ENCODE assay signal across 20 cellular contexts in genomic region chr6:63739094-63739687, GRCh38.
"Had no signal": no experiment of that assay in that cellular context is flagged by ENCODE, and none has a peak within 500 bp of the region (broad histone marks: within the 10 kb centered on the region; RNA-seq: fewer than 3 reads in every experiment).

No MANE protein-coding gene starts in this region.

- DNase-seq: activated CD4-positive, alpha-beta T cell treated with anti-CD3 and anti-CD28 coated beads, Interleukin-2, amount 10 ng/mL, durations not matched to agents 7 days and 5 days; activated CD4-positive, CD25-positive, alpha-beta regulatory T cell treated with anti-CD3 and anti-CD28 coated beads, Interleukin-2, amount 50 U/mL, for 72 hours; activated CD8-positive, alpha-beta T cell treated with anti-CD3 and anti-CD28 coated beads for 36 hours; activated naive CD8-positive, alpha-beta T cell treated with anti-CD3 and anti-CD28 coated beads, Interleukin-2, amount 50 U/mL, for 24 hours; activated T-cell treated with anti-CD3 and anti-CD28 coated beads, Interleukin-2, amount 50 U/mL, for 48 hours; amygdala; central memory CD4-positive, alpha-beta T cell; dermis blood vessel endothelial cell; effector CD8-positive, alpha-beta T cell; esophagus squamous epithelium; foreskin melanocyte; heart right ventricle; left ventricle myocardium superior; mammary epithelial cell; naive thymus-derived CD8-positive, alpha-beta T cell; nucleus accumbens; pancreas; stimulated activated CD4-positive, alpha-beta T cell treated with anti-CD3 and anti-CD28 coated beads, Interleukin-15, amount 100 ng/mL, for 24 hours; stimulated activated CD4-positive, alpha-beta T cell treated with anti-CD3 and anti-CD28 coated beads, Interleukin-2, amount 100 ng/mL, for 24 hours; stimulated activated naive B cell treated with anti-CD40 and anti-IgM and Interleukin-4, amounts not matched to agents 10 μg/mL and 1 μg/mL and 100 μg/mL, for 72 hours had no signal

- ATAC-seq: activated CD8-positive, alpha-beta T cell treated with anti-CD3 and anti-CD28 coated beads for 36 hours; activated naive CD8-positive, alpha-beta T cell treated with anti-CD3 and anti-CD28 coated beads, Interleukin-2, amount 50 U/mL, for 24 hours; heart right ventricle; left ventricle myocardium superior; naive thymus-derived CD8-positive, alpha-beta T cell; stimulated activated naive B cell treated with anti-CD40 and anti-IgM and Interleukin-4, amounts not matched to agents 10 μg/mL and 1 μg/mL and 100 μg/mL, for 72 hours had no signal
